1 cellular context compared by ENCODE assay signal in the genomic region with DNA sequence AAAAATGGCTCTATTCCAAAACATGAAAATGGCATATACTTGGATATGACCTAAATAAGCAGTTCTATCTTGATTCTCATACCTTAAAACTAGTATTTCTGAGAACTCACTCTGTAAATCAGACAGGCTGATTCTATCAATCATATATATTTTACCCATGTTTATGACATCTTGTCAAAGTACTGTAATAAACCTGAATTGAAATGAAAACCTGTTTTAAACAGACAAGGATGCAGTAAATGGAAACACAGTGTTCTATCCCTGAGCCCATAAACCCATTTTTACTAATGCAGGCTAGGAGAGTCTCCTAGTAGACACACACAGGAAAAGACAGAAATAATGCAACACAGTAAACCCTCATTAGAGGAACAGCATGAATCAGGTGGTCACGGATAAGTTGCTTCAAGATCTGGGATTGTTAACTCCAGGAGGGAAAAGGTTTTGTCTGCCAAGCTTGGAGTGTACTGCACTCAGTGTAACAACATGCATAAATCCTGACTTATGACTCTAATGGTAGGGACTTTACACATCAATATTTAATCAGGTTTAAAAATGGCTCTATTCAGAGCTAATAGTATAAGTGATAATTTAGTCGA.
TF ChIP-seq lines count a peak whose summit lies in the region.

No MANE protein-coding gene starts in this region.

TF ChIP-seq in HEK293, 187 proteins besides CTCF, POLR2A, EP300 and RAD21 (continued from another document):
- TF ChIP-seq, protein P1, sequence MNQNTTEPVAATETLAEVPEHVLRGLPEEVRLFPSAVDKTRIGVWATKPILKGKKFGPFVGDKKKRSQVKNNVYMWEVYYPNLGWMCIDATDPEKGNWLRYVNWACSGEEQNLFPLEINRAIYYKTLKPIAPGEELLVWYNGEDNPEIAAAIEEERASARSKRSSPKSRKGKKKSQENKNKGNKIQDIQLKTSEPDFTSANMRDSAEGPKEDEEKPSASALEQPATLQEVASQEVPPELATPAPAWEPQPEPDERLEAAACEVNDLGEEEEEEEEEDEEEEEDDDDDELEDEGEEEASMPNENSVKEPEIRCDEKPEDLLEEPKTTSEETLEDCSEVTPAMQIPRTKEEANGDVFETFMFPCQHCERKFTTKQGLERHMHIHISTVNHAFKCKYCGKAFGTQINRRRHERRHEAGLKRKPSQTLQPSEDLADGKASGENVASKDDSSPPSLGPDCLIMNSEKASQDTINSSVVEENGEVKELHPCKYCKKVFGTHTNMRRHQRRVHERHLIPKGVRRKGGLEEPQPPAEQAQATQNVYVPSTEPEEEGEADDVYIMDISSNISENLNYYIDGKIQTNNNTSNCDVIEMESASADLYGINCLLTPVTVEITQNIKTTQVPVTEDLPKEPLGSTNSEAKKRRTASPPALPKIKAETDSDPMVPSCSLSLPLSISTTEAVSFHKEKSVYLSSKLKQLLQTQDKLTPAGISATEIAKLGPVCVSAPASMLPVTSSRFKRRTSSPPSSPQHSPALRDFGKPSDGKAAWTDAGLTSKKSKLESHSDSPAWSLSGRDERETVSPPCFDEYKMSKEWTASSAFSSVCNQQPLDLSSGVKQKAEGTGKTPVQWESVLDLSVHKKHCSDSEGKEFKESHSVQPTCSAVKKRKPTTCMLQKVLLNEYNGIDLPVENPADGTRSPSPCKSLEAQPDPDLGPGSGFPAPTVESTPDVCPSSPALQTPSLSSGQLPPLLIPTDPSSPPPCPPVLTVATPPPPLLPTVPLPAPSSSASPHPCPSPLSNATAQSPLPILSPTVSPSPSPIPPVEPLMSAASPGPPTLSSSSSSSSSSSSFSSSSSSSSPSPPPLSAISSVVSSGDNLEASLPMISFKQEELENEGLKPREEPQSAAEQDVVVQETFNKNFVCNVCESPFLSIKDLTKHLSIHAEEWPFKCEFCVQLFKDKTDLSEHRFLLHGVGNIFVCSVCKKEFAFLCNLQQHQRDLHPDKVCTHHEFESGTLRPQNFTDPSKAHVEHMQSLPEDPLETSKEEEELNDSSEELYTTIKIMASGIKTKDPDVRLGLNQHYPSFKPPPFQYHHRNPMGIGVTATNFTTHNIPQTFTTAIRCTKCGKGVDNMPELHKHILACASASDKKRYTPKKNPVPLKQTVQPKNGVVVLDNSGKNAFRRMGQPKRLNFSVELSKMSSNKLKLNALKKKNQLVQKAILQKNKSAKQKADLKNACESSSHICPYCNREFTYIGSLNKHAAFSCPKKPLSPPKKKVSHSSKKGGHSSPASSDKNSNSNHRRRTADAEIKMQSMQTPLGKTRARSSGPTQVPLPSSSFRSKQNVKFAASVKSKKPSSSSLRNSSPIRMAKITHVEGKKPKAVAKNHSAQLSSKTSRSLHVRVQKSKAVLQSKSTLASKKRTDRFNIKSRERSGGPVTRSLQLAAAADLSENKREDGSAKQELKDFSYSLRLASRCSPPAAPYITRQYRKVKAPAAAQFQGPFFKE (tag by site-specific recombination; IDR thresholded peaks at IDR 0.05; ENCODE audit: borderline replicate concordance) = no peak
- peak; percentile 25; the same call in 1 of the 2 replicates for TF ChIP-seq ZSCAN30 (tag by site-specific recombination; IDR thresholded peaks at IDR 0.05)
- TF ChIP-seq, protein P2, sequence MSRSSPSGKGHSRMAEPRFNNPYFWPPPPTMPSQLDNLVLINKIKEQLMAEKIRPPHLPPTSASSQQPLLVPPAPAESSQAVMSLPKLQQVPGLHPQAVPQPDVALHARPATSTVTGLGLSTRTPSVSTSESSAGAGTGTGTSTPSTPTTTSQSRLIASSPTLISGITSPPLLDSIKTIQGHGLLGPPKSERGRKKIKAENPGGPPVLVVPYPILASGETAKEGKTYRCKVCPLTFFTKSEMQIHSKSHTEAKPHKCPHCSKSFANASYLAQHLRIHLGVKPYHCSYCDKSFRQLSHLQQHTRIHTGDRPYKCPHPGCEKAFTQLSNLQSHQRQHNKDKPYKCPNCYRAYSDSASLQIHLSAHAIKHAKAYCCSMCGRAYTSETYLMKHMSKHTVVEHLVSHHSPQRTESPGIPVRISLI (tag by site-specific recombination; IDR thresholded peaks at IDR 0.05) = no peak
